8 cellular contexts compared by ENCODE assay signal in genomic region chr2:54456526-54457325, GRCh38. TPM values are rescaled to one million over a fixed set of nuclear protein-coding genes. Genes with fewer than 3 reads are reported as not detected.
DNase-seq lines count a peak whose midpoint lies in the region; ATAC-seq and TF ChIP-seq lines count a peak whose summit lies in the region.

No MANE protein-coding gene starts in this region.

- H3K4me1 ChIP-seq in ES-I3 (ENCODE audit: insufficient read depth, low read length) (no peaks in the 10 kb centered on the region; the same call in 1 of the 2 replicates), H9 (ENCODE audit: insufficient read depth, low read length) (no peaks in the 10 kb centered on the region), left ventricle myocardium inferior (peaks cover 68% of the 10 kb centered on the region)

- no peaks in the 10 kb centered on the region for H4K20me1 ChIP-seq in H9 (ENCODE audit: control insufficient read depth, insufficient read depth, insufficient read length)

- H2BK120ac ChIP-seq in H9 (ENCODE audit: low read depth, low read length, poor library complexity, severe bottlenecking), result no peak overlapping the region

- peaks cover 21% of the 10 kb centered on the region for H3K23me2 ChIP-seq in H9 (ENCODE audit: insufficient read length, low read depth, low read length, poor library complexity, severe bottlenecking)

- no peak overlapping the region for H2BK20ac ChIP-seq in H9 (ENCODE audit: low read depth, low read length, poor library complexity, severe bottlenecking)

- no peaks in the 10 kb centered on the region for H3K27me3 ChIP-seq in H9 (ENCODE audit: insufficient read depth, low read length)
- no peaks in the 10 kb centered on the region for H3K27me3 ChIP-seq in left ventricle myocardium inferior (ENCODE audit: low read depth)

- no peak overlapping the region for H3K14ac ChIP-seq in H9 (ENCODE audit: insufficient read depth, low read length)

- H3K4me2 ChIP-seq in H9 (ENCODE audit: insufficient read depth, insufficient read length, low read length), result peak overlapping the region; percentile 83

- no peak overlapping the region for H2AFZ ChIP-seq in H9 (ENCODE audit: low read length)

- H2BK5ac ChIP-seq in H9 (ENCODE audit: insufficient read length, low read length), result no peak overlapping the region

- WGBS in H9 (ENCODE audit: extremely low coverage, insufficient read length, low lambda C conversion rate), result no CpG with 5 or more reads among the region's 98 CpGs

- H4K91ac ChIP-seq in H9 (ENCODE audit: insufficient read length, low read depth, low read length), result no peak overlapping the region

- H3K4me3 Mint-ChIP-seq in H9, result peak overlapping the region; percentile 84 to 94
- H3K4me3 Mint-ChIP-seq in activated naive CD8-positive, alpha-beta T cell treated with anti-CD3 and anti-CD28 coated beads, Interleukin-2, amount 50 U/mL, for 24 hours, result peak overlapping the region; percentile 80

- H3K79me2 ChIP-seq in H9 (ENCODE audit: insufficient read depth, low read length), result no peaks in the 10 kb centered on the region; the same call in 1 of the 2 replicates

- no peak overlapping the region for H4K5ac ChIP-seq in H9 (ENCODE audit: insufficient read length, low read depth, low read length)

- H3K23ac ChIP-seq in H9 (ENCODE audit: insufficient read length, low read depth, low read length), result no peak overlapping the region

- no peak overlapping the region for H3K4ac ChIP-seq in H9 (ENCODE audit: low read depth, low read length)

- H3K9me3 Mint-ChIP-seq in H9, result no peaks in the 10 kb centered on the region; a peak in 1 of 5 replicates
- no peaks in the 10 kb centered on the region for H3K9me3 Mint-ChIP-seq in activated naive CD8-positive, alpha-beta T cell treated with anti-CD3 and anti-CD28 coated beads, Interleukin-2, amount 50 U/mL, for 24 hours

- no peak overlapping the region for H4K8ac ChIP-seq in H9 (replicated peaks; ENCODE audit: insufficient read length, low read depth, low read length)

- no peak for TF ChIP-seq CTCF in H9 (conservative IDR thresholded peaks at IDR 0.05)
- no peak for TF ChIP-seq CTCF in left ventricle myocardium inferior (IDR thresholded peaks at IDR 0.05; ENCODE audit: borderline replicate concordance)

- peak overlapping the region; percentile 87 for H3K9ac ChIP-seq in ES-I3 (ENCODE audit: low read depth, low read length)
- no peak overlapping the region for H3K9ac ChIP-seq in H9 (ENCODE audit: extremely low read depth, insufficient read length, low read length)

- no peaks in the 10 kb centered on the region for H3K36me3 ChIP-seq in ES-I3 (ENCODE audit: insufficient read depth, low read length)
- no peaks in the 10 kb centered on the region for H3K36me3 ChIP-seq in left ventricle myocardium inferior

- H3K4me3 ChIP-seq in left ventricle myocardium inferior, result peak overlapping the region; percentile 87

- peaks cover 6 to 21% of the 10 kb centered on the region in 2 experiments for H3K4me1 Mint-ChIP-seq in H9
- H3K4me1 Mint-ChIP-seq in activated naive CD8-positive, alpha-beta T cell treated with anti-CD3 and anti-CD28 coated beads, Interleukin-2, amount 50 U/mL, for 24 hours, result peaks cover 15% of the 10 kb centered on the region

- DNase-seq in H9, result peak; percentile 44
- DNase-seq in NCI-H226, result peak; percentile 14
- DNase-seq in activated naive CD8-positive, alpha-beta T cell treated with anti-CD3 and anti-CD28 coated beads, Interleukin-2, amount 50 U/mL, for 24 hours, result peak; percentile 9
- DNase-seq in left ventricle myocardium inferior, result peak; percentile 43
- peak; percentile 83 for DNase-seq in posterior vena cava (ENCODE audit: low spot score)

- H3K9me3 ChIP-seq in ES-I3 (ENCODE audit: control insufficient read depth, insufficient read depth, low read length) (no peaks in the 10 kb centered on the region), H9 (ENCODE audit: control insufficient read depth, low read depth, low read length) (no peaks in the 10 kb centered on the region), left ventricle myocardium inferior (replicated peaks) (no peaks in the 10 kb centered on the region)

- H2BK12ac ChIP-seq in H9 (ENCODE audit: insufficient read length, low read depth, low read length), result no peak overlapping the region

- peak; percentile 34 for ATAC-seq in activated naive CD8-positive, alpha-beta T cell treated with anti-CD3 and anti-CD28 coated beads, Interleukin-2, amount 50 U/mL, for 24 hours
- ATAC-seq in HG02870 (IDR thresholded peaks at IDR 0.05; ENCODE audit: unreplicated experiment) (no peak), HG02571 (IDR thresholded peaks at IDR 0.05; ENCODE audit: unreplicated experiment) (no peak)

- H3K56ac ChIP-seq in H9 (ENCODE audit: insufficient read length, low read depth, low read length), result no peak overlapping the region

- no peak overlapping the region for H3T11ph ChIP-seq in H9 (ENCODE audit: low read length)

- H3K27ac ChIP-seq in H9 (ENCODE audit: insufficient read length, low read depth, low read length) (no peak overlapping the region), left ventricle myocardium inferior (replicated peaks) (peak overlapping the region; percentile 99)

- no peak overlapping the region for H3K18ac ChIP-seq in H9 (ENCODE audit: insufficient read length, low read depth, low read length)

- H3K36me3 Mint-ChIP-seq in H9 (ENCODE audit: insufficient read depth in 1 of 3, low read depth in 3 of 3), result no peaks in the 10 kb centered on the region; a peak in 1 of 7 replicates
- no peaks in the 10 kb centered on the region for H3K36me3 Mint-ChIP-seq in activated naive CD8-positive, alpha-beta T cell treated with anti-CD3 and anti-CD28 coated beads, Interleukin-2, amount 50 U/mL, for 24 hours (ENCODE audit: low read depth)

- H2BK15ac ChIP-seq in H9 (ENCODE audit: low read depth, low read length), result no peak overlapping the region

- no peak overlapping the region for H3K27ac Mint-ChIP-seq in H9
- no peak overlapping the region for H3K27ac Mint-ChIP-seq in activated naive CD8-positive, alpha-beta T cell treated with anti-CD3 and anti-CD28 coated beads, Interleukin-2, amount 50 U/mL, for 24 hours

- H3K27me3 Mint-ChIP-seq in H9 (ENCODE audit: low read depth), result peaks cover 36% of the 10 kb centered on the region
- H3K27me3 Mint-ChIP-seq in activated naive CD8-positive, alpha-beta T cell treated with anti-CD3 and anti-CD28 coated beads, Interleukin-2, amount 50 U/mL, for 24 hours, result peaks cover 56% of the 10 kb centered on the region

- H2AK5ac ChIP-seq in H9 (ENCODE audit: insufficient read length, low read length), result no peak overlapping the region

- no peaks in the 10 kb centered on the region for H3K79me1 ChIP-seq in H9 (ENCODE audit: insufficient read depth, low read depth, low read length, poor library complexity, severe bottlenecking)

- intact Hi-C loops in left ventricle myocardium inferior (cut with micrococcal nuclease) (no loop called here), posterior vena cava (cut with DNase I) (loop anchor here in 1 of 2 donors (10.0 kb wide), 1 partner anchor 178 kb away; no protein-coding TSS in a partner anchor)

RNA-seq across cellular contexts. Expression of gene SPTBN1, which starts 0.6 kb away (rescaled TPM):
- 160 and 164 TPM in 2 replicates for total RNA-seq in H9 (2021)
- 484 TPM for total RNA-seq in left ventricle myocardium inferior
- total RNA-seq in posterior vena cava, result 100 to 1,000 TPM; 329 to 357 TPM

Comparison
In these comparisons a context has a peak if more than half of its experiments do, and no peak if none do; other contexts are left out.
1. DNase-seq: peak in every context shown above with its lines; median percentile 83 in posterior vena cava; 44 in H9; 43 in left ventricle myocardium inferior; 14 in NCI-H226; 9 in activated naive CD8-positive, alpha-beta T cell treated with anti-CD3 and anti-CD28 coated beads, Interleukin-2, amount 50 U/mL, for 24 hours.